In genomic region chrX:113384628-113385027, GRCh38 we compare ENCODE assay signal across 14 cellular contexts.
A peak's percentile ranks its signal among the peaks of the same experiment; 100 is the strongest.
DNase-seq lines count a peak whose midpoint lies in the region; ATAC-seq and TF ChIP-seq lines count a peak whose summit lies in the region.
"Had no signal": no experiment of that assay in that cellular context is flagged by ENCODE, and none has a peak within 500 bp of the region (broad histone marks: within the 10 kb centered on the region; RNA-seq: fewer than 3 reads in every experiment).

No MANE protein-coding gene starts in this region.

- H3K36me3 Mint-ChIP-seq in activated naive CD8-positive, alpha-beta T cell treated with anti-CD3 and anti-CD28 coated beads, Interleukin-2, amount 50 U/mL, for 24 hours (ENCODE audit: low read depth), result no peaks in the 10 kb centered on the region
- no peaks in the 10 kb centered on the region for H3K36me3 Mint-ChIP-seq in activated CD4-positive, alpha-beta T cell treated with anti-CD3 and anti-CD28 coated beads, Interleukin-2, amount 10 ng/mL, durations not matched to agents 24 days and 14 days (ENCODE audit: low read depth)
- H3K36me3 Mint-ChIP-seq: activated naive CD4-positive, alpha-beta T cell treated with anti-CD3 and anti-CD28 coated beads, Interleukin-2, amount 50 U/mL, for 24 hours; naive thymus-derived CD8-positive, alpha-beta T cell had no signal

- H3K4me3 Mint-ChIP-seq in activated naive CD8-positive, alpha-beta T cell treated with anti-CD3 and anti-CD28 coated beads, Interleukin-2, amount 50 U/mL, for 24 hours, result no peak overlapping the region
- no peak overlapping the region for H3K4me3 Mint-ChIP-seq in activated CD4-positive, alpha-beta T cell treated with anti-CD3 and anti-CD28 coated beads, Interleukin-2, amount 10 ng/mL, durations not matched to agents 24 days and 14 days
- H3K4me3 Mint-ChIP-seq: activated naive CD4-positive, alpha-beta T cell treated with anti-CD3 and anti-CD28 coated beads, Interleukin-2, amount 50 U/mL, for 24 hours; naive thymus-derived CD8-positive, alpha-beta T cell; T-helper 1 cell treated with Interleukin-12 subunit alpha and Interleukin-12 subunit beta and Interleukin-4 antibody, amounts not matched to agents 30 μg/mL and 1 μg/mL, for 36 hours had no signal

- H3K9me3 Mint-ChIP-seq in activated naive CD8-positive, alpha-beta T cell treated with anti-CD3 and anti-CD28 coated beads, Interleukin-2, amount 50 U/mL, for 24 hours, result peaks cover 5% of the 10 kb centered on the region
- H3K9me3 Mint-ChIP-seq in activated CD4-positive, alpha-beta T cell treated with anti-CD3 and anti-CD28 coated beads, Interleukin-2, amount 10 ng/mL, durations not matched to agents 24 days and 14 days, result no peaks in the 10 kb centered on the region

- no peaks in the 10 kb centered on the region for H3K4me1 ChIP-seq in foreskin keratinocyte

- ATAC-seq in foreskin keratinocyte (peak; percentile 37), sciatic nerve (peak; percentile 83), GM18511 (IDR thresholded peaks at IDR 0.05; ENCODE audit: unreplicated experiment) (no peak)
- no peak for ATAC-seq in activated naive CD8-positive, alpha-beta T cell treated with anti-CD3 and anti-CD28 coated beads, Interleukin-2, amount 50 U/mL, for 24 hours
- ATAC-seq: naive thymus-derived CD8-positive, alpha-beta T cell had no signal

- peak; percentile 76 for DNase-seq in GM04504 (ENCODE audit: low read depth)
- DNase-seq in SW 1271 (lab: John Stamatoyannopoulos, UW), result peak; percentile 0 to 33
- peak; percentile 21 to 66 for DNase-seq in foreskin keratinocyte
- no peak for DNase-seq in sciatic nerve (ENCODE audit: low spot score)
- no peak for DNase-seq in NCI-H510A treated with DMSO at 0.1 percent for 48 hours (lab: John Stamatoyannopoulos, UW)
- DNase-seq in activated naive CD8-positive, alpha-beta T cell treated with anti-CD3 and anti-CD28 coated beads, Interleukin-2, amount 50 U/mL, for 24 hours, result no peak
- DNase-seq in activated CD4-positive, alpha-beta T cell treated with anti-CD3 and anti-CD28 coated beads, Interleukin-2, amount 10 ng/mL, durations not matched to agents 24 days and 14 days, result no peak
- DNase-seq: effector CD8-positive, alpha-beta T cell; naive thymus-derived CD8-positive, alpha-beta T cell; NCI-H1105; NK-92 treated with Interleukin-12 subunit alpha and Interleukin-12 subunit beta, amount 100 ng/mL, for 24 hours had no signal

- H3K27me3 ChIP-seq in foreskin keratinocyte, result no peaks in the 10 kb centered on the region

- no peak overlapping the region for H3K27ac ChIP-seq in foreskin keratinocyte

- no peaks in the 10 kb centered on the region for H3K4me1 Mint-ChIP-seq in activated naive CD8-positive, alpha-beta T cell treated with anti-CD3 and anti-CD28 coated beads, Interleukin-2, amount 50 U/mL, for 24 hours
- no peaks in the 10 kb centered on the region for H3K4me1 Mint-ChIP-seq in activated CD4-positive, alpha-beta T cell treated with anti-CD3 and anti-CD28 coated beads, Interleukin-2, amount 10 ng/mL, durations not matched to agents 24 days and 14 days
- H3K4me1 Mint-ChIP-seq: activated naive CD4-positive, alpha-beta T cell treated with anti-CD3 and anti-CD28 coated beads, Interleukin-2, amount 50 U/mL, for 24 hours; naive thymus-derived CD8-positive, alpha-beta T cell had no signal

- no peak overlapping the region for H3K27ac Mint-ChIP-seq in activated naive CD8-positive, alpha-beta T cell treated with anti-CD3 and anti-CD28 coated beads, Interleukin-2, amount 50 U/mL, for 24 hours
- no peak overlapping the region for H3K27ac Mint-ChIP-seq in activated CD4-positive, alpha-beta T cell treated with anti-CD3 and anti-CD28 coated beads, Interleukin-2, amount 10 ng/mL, durations not matched to agents 24 days and 14 days
- H3K27ac Mint-ChIP-seq: activated naive CD4-positive, alpha-beta T cell treated with anti-CD3 and anti-CD28 coated beads, Interleukin-2, amount 50 U/mL, for 24 hours; naive thymus-derived CD8-positive, alpha-beta T cell; T-helper 1 cell treated with Interleukin-12 subunit alpha and Interleukin-12 subunit beta and Interleukin-4 antibody, amounts not matched to agents 30 μg/mL and 1 μg/mL, for 36 hours had no signal

- intact Hi-C loops in sciatic nerve (cut with DNase I), result no loop called here
- intact Hi-C loops in activated CD4-positive, alpha-beta T cell treated with anti-CD3 and anti-CD28 coated beads, Interleukin-2, amount 10 ng/mL, durations not matched to agents 24 days and 14 days (cut with micrococcal nuclease), result no loop called here

- H3K27me3 Mint-ChIP-seq in activated naive CD8-positive, alpha-beta T cell treated with anti-CD3 and anti-CD28 coated beads, Interleukin-2, amount 50 U/mL, for 24 hours, result no peaks in the 10 kb centered on the region
- no peaks in the 10 kb centered on the region for H3K27me3 Mint-ChIP-seq in activated CD4-positive, alpha-beta T cell treated with anti-CD3 and anti-CD28 coated beads, Interleukin-2, amount 10 ng/mL, durations not matched to agents 24 days and 14 days
- H3K27me3 Mint-ChIP-seq: activated naive CD4-positive, alpha-beta T cell treated with anti-CD3 and anti-CD28 coated beads, Interleukin-2, amount 50 U/mL, for 24 hours; naive thymus-derived CD8-positive, alpha-beta T cell had no signal

- no peak for TF ChIP-seq CTCF in foreskin keratinocyte (conservative IDR thresholded peaks at IDR 0.05)

Comparison
In these comparisons a context has a peak if more than half of its experiments do, and no peak if none do; other contexts are left out.
1. DNase-seq: peak in GM04504 (single experiment), SW 1271 (2 of 2) and foreskin keratinocyte (2 of 2); none in sciatic nerve (single experiment), NCI-H510A treated with DMSO at 0.1 percent for 48 hours (single experiment), activated naive CD8-positive, alpha-beta T cell treated with anti-CD3 and anti-CD28 coated beads, Interleukin-2, amount 50 U/mL, for 24 hours (single experiment) and activated CD4-positive, alpha-beta T cell treated with anti-CD3 and anti-CD28 coated beads, Interleukin-2, amount 10 ng/mL, durations not matched to agents 24 days and 14 days (single experiment).
2. ATAC-seq: peak in foreskin keratinocyte (single experiment) and sciatic nerve (single experiment); none in GM18511 (single experiment) and activated naive CD8-positive, alpha-beta T cell treated with anti-CD3 and anti-CD28 coated beads, Interleukin-2, amount 50 U/mL, for 24 hours (single experiment).